ENCODE assay signal across 23 cellular contexts in the genomic region with DNA sequence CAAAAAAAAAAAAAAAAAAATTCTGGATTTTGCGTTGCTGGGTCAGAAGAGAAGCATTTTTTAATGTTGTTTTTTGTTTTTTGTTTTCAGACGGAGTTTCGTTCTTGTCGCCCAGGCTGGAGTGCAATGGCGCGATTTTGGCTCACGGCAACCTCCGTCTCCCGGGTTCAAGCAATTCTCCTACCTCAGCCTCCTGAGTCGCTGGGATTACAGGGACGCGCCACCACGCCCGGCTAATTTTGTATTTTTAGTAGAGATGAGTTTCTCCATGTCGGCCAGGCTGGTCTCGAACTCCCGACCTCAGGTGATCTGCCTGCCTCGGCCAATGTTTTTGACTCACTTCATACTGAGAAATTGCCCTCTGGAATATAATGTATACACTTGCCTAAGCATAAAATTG.
"Had no signal": no experiment of that assay in that cellular context is flagged by ENCODE, and none has a peak within 500 bp of the region (broad histone marks: within the 10 kb centered on the region; RNA-seq: fewer than 3 reads in every experiment).

No MANE protein-coding gene starts in this region.

- H3K27ac ChIP-seq: colonic mucosa, coronary artery, epithelial cell of prostate, esophagus muscularis mucosa, esophagus squamous epithelium, foreskin keratinocyte, gastrocnemius medialis, gastroesophageal sphincter, heart left ventricle, heart right ventricle had no signal

- DNase-seq: colonic mucosa; cortex of kidney; dermis blood vessel endothelial cell; dorsolateral prefrontal cortex; effector CD4-positive, alpha-beta T cell; effector CD8-positive, alpha-beta T cell; effector memory CD4-positive, alpha-beta T cell; effector memory CD8-positive, alpha-beta T cell; erythroblast; esophagus squamous epithelium; foreskin fibroblast; foreskin keratinocyte; foreskin melanocyte; gastrocnemius medialis; glutamatergic neuron; heart left ventricle; heart right ventricle had no signal

- H3K4me1 ChIP-seq: colonic mucosa, esophagus muscularis mucosa, esophagus squamous epithelium, foreskin keratinocyte, gastrocnemius medialis, gastroesophageal sphincter, heart left ventricle, heart right ventricle had no signal

- ATAC-seq: effector memory CD8-positive, alpha-beta T cell; esophagus mucosa; foreskin keratinocyte; gastrocnemius medialis; gastroesophageal sphincter; heart left ventricle; heart right ventricle had no signal

- H3K9me3 Mint-ChIP-seq: dendritic cell treated with granulocyte-macrophage colony-stimulating factor and Interleukin-4, amounts not matched to agents 40 ng/mL and 50 ng/mL, for 4 days; effector memory CD8-positive, alpha-beta T cell had no signal

- H3K27ac Mint-ChIP-seq: dendritic cell treated with granulocyte-macrophage colony-stimulating factor and Interleukin-4, amounts not matched to agents 40 ng/mL and 50 ng/mL, for 4 days; effector memory CD8-positive, alpha-beta T cell had no signal

- H3K4me3 Mint-ChIP-seq: dendritic cell treated with granulocyte-macrophage colony-stimulating factor and Interleukin-4, amounts not matched to agents 40 ng/mL and 50 ng/mL, for 4 days; effector memory CD8-positive, alpha-beta T cell had no signal

- H3K36me3 ChIP-seq: colonic mucosa, esophagus muscularis mucosa, esophagus squamous epithelium, gastrocnemius medialis, gastroesophageal sphincter, heart left ventricle, heart right ventricle had no signal

- H3K9me3 ChIP-seq: colonic mucosa, esophagus muscularis mucosa, esophagus squamous epithelium, gastrocnemius medialis, gastroesophageal sphincter, heart left ventricle, heart right ventricle had no signal

- H3K27me3 ChIP-seq: colonic mucosa, dorsolateral prefrontal cortex, esophagus muscularis mucosa, gastrocnemius medialis, heart left ventricle had no signal

- H3K4me3 ChIP-seq: colonic mucosa, coronary artery, dorsolateral prefrontal cortex, esophagus muscularis mucosa, esophagus squamous epithelium, gastrocnemius medialis, gastroesophageal sphincter, heart left ventricle, heart right ventricle had no signal
